Comparison of ENCODE assay signal across 13 cellular contexts in genomic region chr6:47357827-47358226, GRCh38.
DNase-seq lines count a peak whose midpoint lies in the region; ATAC-seq and FAIRE-seq lines count a peak whose summit lies in the region.
"Had no signal": no experiment of that assay in that cellular context is flagged by ENCODE, and none has a peak within 500 bp of the region (broad histone marks: within the 10 kb centered on the region; RNA-seq: fewer than 3 reads in every experiment).

No MANE protein-coding gene starts in this region.

- no peak for FAIRE-seq in HTR-8/SVneo (lab: Jason Lieb, UNC)

- ATAC-seq in GM18502 (IDR thresholded peaks at IDR 0.05; ENCODE audit: poor library complexity, unreplicated experiment) = peak; percentile 76
- peak; percentile 63 for ATAC-seq in GM19467 (IDR thresholded peaks at IDR 0.05; ENCODE audit: unreplicated experiment)
- peak; percentile 71 for ATAC-seq in HG02885 (IDR thresholded peaks at IDR 0.05; ENCODE audit: poor library complexity, unreplicated experiment)
- ATAC-seq in stimulated activated naive CD8-positive, alpha-beta T cell treated with anti-CD3 and anti-CD28 coated beads, Interleukin-15, Interleukin-2, amounts not matched to agents 100 U/mL and 50 U/mL, for 24 hours = no peak

- DNase-seq in KG1 (lab: John Stamatoyannopoulos, UW) (peak; percentile 14), T-helper 2 cell (no peak), HTR-8/SVneo (ENCODE audit: insufficient read length, low spot score) (no peak), SW 1271 (lab: John Stamatoyannopoulos, UW) (no peak)
- no peak for DNase-seq in stimulated activated naive CD8-positive, alpha-beta T cell treated with anti-CD3 and anti-CD28 coated beads, Interleukin-15, Interleukin-2, amounts not matched to agents 100 U/mL and 50 U/mL, for 24 hours
- DNase-seq: adrenal gland, AML-193, HFFc6, mesendoderm, transverse colon had no signal
